In the genomic region with DNA sequence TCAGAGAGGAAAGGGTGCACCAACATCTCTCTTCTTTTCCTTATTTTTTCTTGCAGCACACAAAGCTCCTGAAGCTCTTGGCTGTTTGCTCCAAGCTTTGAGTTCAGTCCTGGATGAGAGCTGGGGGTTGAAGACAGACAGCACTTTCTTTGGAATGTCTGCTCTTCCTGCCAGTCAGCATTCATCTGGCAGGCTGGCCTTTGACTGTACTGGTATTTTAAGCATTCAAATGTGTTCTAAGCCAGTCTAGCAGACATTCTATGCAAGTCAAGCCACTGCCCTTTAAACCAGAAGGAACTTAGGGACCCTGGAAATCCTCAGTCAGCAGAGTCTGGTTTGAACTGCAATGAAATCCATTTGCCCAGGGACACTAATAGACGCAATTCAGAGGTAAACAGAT, we compare ENCODE assay signal across 14 cellular contexts. TPM values are rescaled to one million over a fixed set of nuclear protein-coding genes. Genes with fewer than 3 reads are reported as not detected.
DNase-seq lines count a peak whose midpoint lies in the region; ATAC-seq and TF ChIP-seq lines count a peak whose summit lies in the region.
"Had no signal": no experiment of that assay in that cellular context is flagged by ENCODE, and none has a peak within 500 bp of the region (broad histone marks: within the 10 kb centered on the region; RNA-seq: fewer than 3 reads in every experiment).

No MANE protein-coding gene starts in this region.

- H3K36me3 ChIP-seq in endodermal cell (ENCODE audit: control insufficient read depth, insufficient read depth, low read length) (no peaks in the 10 kb centered on the region), skeletal muscle tissue (ENCODE audit: control insufficient read depth in 3 of 3, insufficient read depth in 3 of 3, low read length in 3 of 3) (no peaks in the 10 kb centered on the region)
- H3K36me3 ChIP-seq in CD8-positive, alpha-beta T cell (ENCODE audit: insufficient read depth, low read length): no peaks in the 10 kb centered on the region
- H3K36me3 ChIP-seq: prostate gland, SJCRH30 had no signal

- no peak overlapping the region for H3K27ac Mint-ChIP-seq in endodermal cell
- H3K27ac Mint-ChIP-seq in CD8-positive, alpha-beta T cell: no peak overlapping the region
- H3K27ac Mint-ChIP-seq: H9; stimulated activated effector memory CD8-positive, alpha-beta T cell treated with anti-CD3 and anti-CD28 coated beads, Interleukin-12 subunit alpha, Interleukin-12 subunit beta, amount 100 ng/mL, for 72 hours had no signal

- CTCF ChIA-PET in CD8-positive, alpha-beta T cell (lab: Charles Lee): no interaction called here

- DNase-seq in HT1080 (ENCODE audit: low read depth) (peak; percentile 29), endodermal cell (no peak), iris pigment epithelial cell (ENCODE audit: low read depth) (peak; percentile 52), NCI-H345 treated with DMSO at 0.1 percent for 48 hours (lab: John Stamatoyannopoulos, UW; ENCODE audit: unreplicated experiment) (no peak)
- no peak for DNase-seq in CD8-positive, alpha-beta T cell
- DNase-seq: activated naive CD4-positive, alpha-beta T cell; H9; NCI-H2081 treated with DMSO at 0.1 percent for 48 hours; SJCRH30; stimulated activated CD4-positive, alpha-beta T cell treated with anti-CD3 and anti-CD28 coated beads, Interleukin-4, amount 100 ng/mL, for 24 hours had no signal

- TF ChIP-seq CTCF in endodermal cell (conservative IDR thresholded peaks at IDR 0.05): no peak
- TF ChIP-seq CTCF in CD8-positive, alpha-beta T cell (IDR thresholded peaks at IDR 0.05): no peak

- H3K4me1 ChIP-seq in endodermal cell (ENCODE audit: control insufficient read depth, insufficient read depth, low read length): no peaks in the 10 kb centered on the region
- peaks cover 22 to 38% (median 24%) of the 10 kb centered on the region in 3 donors for H3K4me1 ChIP-seq in skeletal muscle tissue (ENCODE audit: control insufficient read depth in 3 of 3, insufficient read depth in 3 of 3, low read length in 3 of 3)
- H3K4me1 ChIP-seq in CD8-positive, alpha-beta T cell (ENCODE audit: insufficient read depth, low read length): no peaks in the 10 kb centered on the region
- H3K4me1 ChIP-seq: prostate gland had no signal

- ATAC-seq in GM19395 (IDR thresholded peaks at IDR 0.05; ENCODE audit: unreplicated experiment): no peak
- ATAC-seq in CD8-positive, alpha-beta T cell: no peak
- ATAC-seq: stimulated activated effector memory CD8-positive, alpha-beta T cell treated with anti-CD3 and anti-CD28 coated beads, Interleukin-12 subunit alpha, Interleukin-12 subunit beta, amount 100 ng/mL, for 72 hours had no signal

- no peaks in the 10 kb centered on the region for H3K36me3 Mint-ChIP-seq in endodermal cell (ENCODE audit: low read depth)
- no peaks in the 10 kb centered on the region for H3K36me3 Mint-ChIP-seq in CD8-positive, alpha-beta T cell
- H3K36me3 Mint-ChIP-seq: stimulated activated effector memory CD8-positive, alpha-beta T cell treated with anti-CD3 and anti-CD28 coated beads, Interleukin-12 subunit alpha, Interleukin-12 subunit beta, amount 100 ng/mL, for 72 hours had no signal

- no peaks in the 10 kb centered on the region for H3K27me3 Mint-ChIP-seq in endodermal cell (ENCODE audit: insufficient read depth)
- no peaks in the 10 kb centered on the region for H3K27me3 Mint-ChIP-seq in CD8-positive, alpha-beta T cell (ENCODE audit: low read depth)

- H3K27me3 ChIP-seq in endodermal cell (ENCODE audit: control insufficient read depth, insufficient read depth, low read length, poor library complexity, severe bottlenecking) (no peaks in the 10 kb centered on the region), skeletal muscle tissue (ENCODE audit: control insufficient read depth in 3 of 3, insufficient read depth in 3 of 3, low read length in 3 of 3) (no peaks in the 10 kb centered on the region)
- no peaks in the 10 kb centered on the region for H3K27me3 ChIP-seq in CD8-positive, alpha-beta T cell (ENCODE audit: insufficient read depth, low read length)
- H3K27me3 ChIP-seq: SJCRH30 had no signal

- H3K9ac ChIP-seq in endodermal cell (ENCODE audit: extremely low read depth, low read length, poor library complexity, severe bottlenecking) (no peak overlapping the region), skeletal muscle tissue (ENCODE audit: low read depth in 1 of 3, low read length in 3 of 3) (peak overlapping the region in 1 of 3 donors; percentile 23)

- WGBS in endodermal cell (ENCODE audit: insufficient coverage in 1 of 2, insufficient read length in 1 of 2), 2 experiments: 50 to 96% methylated on average over 1 of the region's 1 CpG

- H3K9me3 ChIP-seq in endodermal cell (ENCODE audit: control insufficient read depth, low read length) (no peaks in the 10 kb centered on the region), skeletal muscle tissue (ENCODE audit: control insufficient read depth in 3 of 3, low read length in 3 of 3) (no peaks in the 10 kb centered on the region)
- H3K9me3 ChIP-seq in CD8-positive, alpha-beta T cell (ENCODE audit: low read length): no peaks in the 10 kb centered on the region
- H3K9me3 ChIP-seq: prostate gland, SJCRH30 had no signal

- H3K4me3 Mint-ChIP-seq in endodermal cell: no peak overlapping the region
- H3K4me3 Mint-ChIP-seq in CD8-positive, alpha-beta T cell: no peak overlapping the region
- H3K4me3 Mint-ChIP-seq: H9; stimulated activated effector memory CD8-positive, alpha-beta T cell treated with anti-CD3 and anti-CD28 coated beads, Interleukin-12 subunit alpha, Interleukin-12 subunit beta, amount 100 ng/mL, for 72 hours had no signal

- H3K4me3 ChIP-seq in endodermal cell (ENCODE audit: low read length) (no peak overlapping the region), skeletal muscle tissue (ENCODE audit: low read length in 3 of 3) (peak overlapping the region in 1 of 3 donors; percentile 11)
- H3K4me3 ChIP-seq in CD8-positive, alpha-beta T cell (ENCODE audit: low read depth, low read length): no peak overlapping the region
- H3K4me3 ChIP-seq: prostate gland, SJCRH30 had no signal

- peaks cover 5% of the 10 kb centered on the region for H3K4me1 Mint-ChIP-seq in endodermal cell
- H3K4me1 Mint-ChIP-seq in CD8-positive, alpha-beta T cell (ENCODE audit: low read depth): no peaks in the 10 kb centered on the region
- H3K4me1 Mint-ChIP-seq: stimulated activated effector memory CD8-positive, alpha-beta T cell treated with anti-CD3 and anti-CD28 coated beads, Interleukin-12 subunit alpha, Interleukin-12 subunit beta, amount 100 ng/mL, for 72 hours had no signal

- intact Hi-C loops in CD8-positive, alpha-beta T cell (cut with DNase I, micrococcal nuclease): no loop called here

- POLR2A ChIA-PET in CD8-positive, alpha-beta T cell (lab: Charles Lee): no interaction called here

- peak overlapping the region; percentile 13 for H3K27ac ChIP-seq in endodermal cell (ENCODE audit: low read depth, low read length)
- peak overlapping the region; percentile 94 for H3K27ac ChIP-seq in skeletal muscle tissue (ENCODE audit: low read depth, low read length)
- no peak overlapping the region for H3K27ac ChIP-seq in CD8-positive, alpha-beta T cell (ENCODE audit: low read depth, low read length)
- H3K27ac ChIP-seq: prostate gland, SJCRH30 had no signal

- H3K9me3 Mint-ChIP-seq in endodermal cell: no peaks in the 10 kb centered on the region
- peaks cover 3% of the 10 kb centered on the region for H3K9me3 Mint-ChIP-seq in CD8-positive, alpha-beta T cell
- H3K9me3 Mint-ChIP-seq: H9; stimulated activated effector memory CD8-positive, alpha-beta T cell treated with anti-CD3 and anti-CD28 coated beads, Interleukin-12 subunit alpha, Interleukin-12 subunit beta, amount 100 ng/mL, for 72 hours had no signal

RNA-seq across cellular contexts. Expression of gene XCL1, which starts 45.0 kb away (rescaled TPM):
- total RNA-seq in HT1080 (2014; rRNA removed; shearing (Covaris generic)): not detected in 2 replicates
- not detected in 2 replicates for polyA plus RNA-seq in HT1080 (2015; cell fraction: cytosol; rRNA removed)
- polyA plus RNA-seq in HT1080 (2015; cell fraction: nucleus; rRNA removed): not detected in 2 replicates
- total RNA-seq in endodermal cell (1 to 10 TPM in 1 of 2 donors, under 1 TPM in 1; 0.75 to 1.4 TPM), skeletal muscle tissue (not detected)
- 0.78 TPM for polyA plus RNA-seq in endodermal cell (2013, experiment 1 of 2)
- polyA plus RNA-seq in endodermal cell (2013, experiment 2 of 2): not detected
- 1 to 10 TPM; 5.3 to 6.2 TPM for total RNA-seq in CD8-positive, alpha-beta T cell
- total RNA-seq: prostate gland had no signal

Comparison
In these comparisons a context has a peak if more than half of its experiments do, and no peak if none do; other contexts are left out.
1. DNase-seq: peak in HT1080 (single experiment) and iris pigment epithelial cell (single experiment); none in endodermal cell (single experiment), NCI-H345 treated with DMSO at 0.1 percent for 48 hours (single experiment) and CD8-positive, alpha-beta T cell (0 of 7).